8 cellular contexts compared by ENCODE assay signal in genomic region chr15:51077565-51078153, GRCh38.
DNase-seq lines count a peak whose midpoint lies in the region; ATAC-seq lines count a peak whose summit lies in the region.

No MANE protein-coding gene starts in this region.

- peaks cover 31% of the 10 kb centered on the region for H3K27me3 Mint-ChIP-seq in activated naive CD4-positive, alpha-beta T cell treated with anti-CD3 and anti-CD28 coated beads, Interleukin-2, amount 10 ng/mL, durations not matched to agents 7 days and 5 days

- H3K4me3 Mint-ChIP-seq in activated naive CD4-positive, alpha-beta T cell treated with anti-CD3 and anti-CD28 coated beads, Interleukin-2, amount 10 ng/mL, durations not matched to agents 7 days and 5 days, result peak overlapping the region; percentile 24

- peaks cover 2% of the 10 kb centered on the region for H3K36me3 Mint-ChIP-seq in activated naive CD4-positive, alpha-beta T cell treated with anti-CD3 and anti-CD28 coated beads, Interleukin-2, amount 10 ng/mL, durations not matched to agents 7 days and 5 days

- peaks cover 2% of the 10 kb centered on the region for H3K9me3 Mint-ChIP-seq in activated naive CD4-positive, alpha-beta T cell treated with anti-CD3 and anti-CD28 coated beads, Interleukin-2, amount 10 ng/mL, durations not matched to agents 7 days and 5 days

- CTCF ChIA-PET in activated naive CD4-positive, alpha-beta T cell treated with anti-CD3 and anti-CD28 coated beads, Interleukin-2, amount 10 ng/mL, durations not matched to agents 7 days and 5 days (lab: Charles Lee), result interaction anchor here (0.9 kb wide), 1 partner anchor 303 kb away, joined by 3 read pairs; no protein-coding TSS in a partner anchor

- H3K27ac Mint-ChIP-seq in activated naive CD4-positive, alpha-beta T cell treated with anti-CD3 and anti-CD28 coated beads, Interleukin-2, amount 10 ng/mL, durations not matched to agents 7 days and 5 days, result peak overlapping the region; percentile 88

- no peak for ATAC-seq in GM19035 (IDR thresholded peaks at IDR 0.05; ENCODE audit: unreplicated experiment)
- ATAC-seq in HG02571 (IDR thresholded peaks at IDR 0.05; ENCODE audit: unreplicated experiment), result no peak

- peak; percentile 34 for DNase-seq in GM19238 (ENCODE audit: insufficient read length, low spot score)
- DNase-seq in NCI-H2029 (lab: John Stamatoyannopoulos, UW), result peak; percentile 26
- peak; percentile 72 for DNase-seq in activated naive CD4-positive, alpha-beta T cell treated with anti-CD3 and anti-CD28 coated beads, Interleukin-2, amount 10 ng/mL, durations not matched to agents 7 days and 5 days
- peak; percentile 61 for DNase-seq in iPS DF 19.7 (ENCODE audit: low read depth, low spot score)
- peak; percentile 10 to 44 for DNase-seq in stimulated activated CD4-positive, alpha-beta T cell treated with anti-CD3 and anti-CD28 coated beads, Interleukin-1b, Interleukin-23, amount 100 ng/mL, for 4 hours (ENCODE audit: low read depth in 2 of 2)
- DNase-seq in NCI-H345 (lab: John Stamatoyannopoulos, UW), result no peak

- H3K4me1 Mint-ChIP-seq in activated naive CD4-positive, alpha-beta T cell treated with anti-CD3 and anti-CD28 coated beads, Interleukin-2, amount 10 ng/mL, durations not matched to agents 7 days and 5 days, result peaks cover 42% of the 10 kb centered on the region
